ENCODE assay signal across 1 cellular context in the genomic region with DNA sequence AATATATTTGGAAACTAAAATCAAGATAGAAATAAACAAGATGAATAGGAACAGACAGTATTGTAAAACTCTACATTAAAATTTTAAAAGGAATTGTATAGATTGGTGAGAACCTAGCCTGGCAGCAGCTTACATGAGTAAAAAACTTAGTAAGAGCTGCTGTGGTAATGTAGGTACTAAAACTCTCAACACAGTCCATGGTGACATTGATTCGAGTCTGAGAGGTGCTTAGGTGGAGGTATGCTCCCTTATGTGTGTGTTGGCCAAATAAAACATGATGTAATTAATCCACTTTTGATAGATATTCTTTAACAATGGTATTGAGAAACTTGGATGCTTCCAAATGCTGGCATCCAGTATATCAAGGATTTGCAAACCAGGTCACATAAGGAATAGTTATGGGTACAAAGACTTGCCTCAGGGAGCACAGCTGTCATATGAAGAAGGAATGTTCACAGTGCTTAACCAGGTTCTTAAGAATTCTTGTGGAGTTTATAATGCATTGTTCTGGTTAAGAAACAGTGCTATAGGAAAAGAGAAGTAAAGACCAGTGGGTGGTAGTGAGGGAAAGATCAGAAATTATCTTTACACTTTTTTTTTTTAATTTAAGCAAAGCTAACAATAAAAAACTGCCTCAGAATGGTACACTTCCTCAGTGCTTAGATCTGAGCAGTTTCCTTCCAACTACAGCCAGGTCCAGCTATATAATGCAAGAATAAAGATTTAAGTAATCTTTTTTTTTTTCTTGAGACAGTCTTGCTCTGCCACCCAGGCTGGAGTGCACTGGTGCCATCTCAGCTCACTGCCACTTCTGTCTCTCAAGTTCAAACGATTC.
TF ChIP-seq lines count a peak whose summit lies in the region.

No MANE protein-coding gene starts in this region.

TF ChIP-seq in HepG2, 621 proteins besides CTCF, POLR2A, EP300 and RAD21:
- no peak for TF ChIP-seq BCLAF1 (IDR thresholded peaks at IDR 0.05)
- TF ChIP-seq PCBP1 (IDR thresholded peaks at IDR 0.05; ENCODE audit: borderline replicate concordance, low read depth, low read length), result no peak
- TF ChIP-seq ZNF180 (CRISPR knock-in tag; IDR thresholded peaks at IDR 0.05; ENCODE audit: borderline replicate concordance, low read depth), result no peak
- no peak for TF ChIP-seq ZNF607 (CRISPR knock-in tag; IDR thresholded peaks at IDR 0.05; ENCODE audit: borderline replicate concordance)
- TF ChIP-seq MXD4 (CRISPR knock-in tag; IDR thresholded peaks at IDR 0.05), result no peak
- no peak for TF ChIP-seq PTBP1 (IDR thresholded peaks at IDR 0.05; ENCODE audit: low read depth, low read length, poor library complexity, severe bottlenecking)
- no peak for TF ChIP-seq USF2 (IDR thresholded peaks at IDR 0.05; ENCODE audit: low read depth, low read length)
- TF ChIP-seq USF2 (CRISPR knock-in tag; IDR thresholded peaks at IDR 0.05; ENCODE audit: borderline replicate concordance), result no peak
- TF ChIP-seq REST (IDR thresholded peaks at IDR 0.05; ENCODE audit: borderline replicate concordance in 1 of 2, low read depth in 1 of 2, low read length in 2 of 2), result no peak
- TF ChIP-seq EZH2 (conservative IDR thresholded peaks at IDR 0.05; ENCODE audit: low read depth, low read length), result no peak
- TF ChIP-seq FOXK1 (CRISPR knock-in tag; IDR thresholded peaks at IDR 0.05; ENCODE audit: borderline replicate concordance, low read depth), result no peak
- TF ChIP-seq MLXIP (CRISPR knock-in tag; IDR thresholded peaks at IDR 0.05; ENCODE audit: borderline replicate concordance), result no peak
- no peak for TF ChIP-seq ZNF784 (CRISPR knock-in tag; IDR thresholded peaks at IDR 0.05; ENCODE audit: borderline replicate concordance)
- no peak for TF ChIP-seq POGZ (CRISPR knock-in tag; IDR thresholded peaks at IDR 0.05)
- TF ChIP-seq KDM4B (CRISPR knock-in tag; IDR thresholded peaks at IDR 0.05), result no peak
TF ChIP-seq in HepG2: peak in this region for 0.
